30 cellular contexts compared by ENCODE assay signal in genomic region chr12:59408431-59408830, GRCh38.
DNase-seq lines count a peak whose midpoint lies in the region; TF ChIP-seq lines count a peak whose summit lies in the region.
"Had no signal": no experiment of that assay in that cellular context is flagged by ENCODE, and none has a peak within 500 bp of the region (broad histone marks: within the 10 kb centered on the region; RNA-seq: fewer than 3 reads in every experiment).

No MANE protein-coding gene starts in this region.

- DNase-seq in AG08395 (ENCODE audit: low spot score): peak; percentile 20
- DNase-seq in HS-27A (ENCODE audit: low read depth): peak; percentile 17
- DNase-seq in amniotic epithelial cell (ENCODE audit: low read depth): peak; percentile 19
- peak; percentile 15 to 55 for DNase-seq in foreskin fibroblast
- no peak for DNase-seq in dorsolateral prefrontal cortex
- DNase-seq in ascending aorta (ENCODE audit: low spot score in 2 of 2): no peak
- DNase-seq in NCI-H510A treated with DMSO at 0.1 percent for 48 hours (lab: John Stamatoyannopoulos, UW): no peak
- DNase-seq in GM19240 (ENCODE audit: insufficient read length, low spot score): no peak
- DNase-seq: activated CD4-positive, alpha-beta T cell treated with anti-CD3 and anti-CD28 coated beads for 48 hours; activated naive CD4-positive, alpha-beta T cell; activated T-cell treated with anti-CD3 and anti-CD28 coated beads, Interleukin-2, amount 50 U/mL, for 24 hours; CD8-positive, alpha-beta T cell; dermis blood vessel endothelial cell; DMS 273 treated with DMSO at 0.1 percent for 48 hours; glutamatergic neuron; islet precursor cell; NCI-H1092 treated with DMSO at 0.1 percent for 48 hours; NCI-H1930; NCI-H526; NK-92 treated with Interleukin-12 subunit alpha and Interleukin-12 subunit beta, amount 100 ng/mL, for 24 hours; retina; SIG-M5; small intestine; stimulated activated CD8-positive, alpha-beta memory T cell treated with anti-CD3 and anti-CD28 coated beads, Interleukin-4, amount 100 ng/mL, for 48 hours; stomach; T-helper 9 cell; thyroid gland; WERI-Rb-1 had no signal

- H3K9me3 ChIP-seq in ascending aorta: no peaks in the 10 kb centered on the region
- H3K9me3 ChIP-seq: stomach, thyroid gland, vagina had no signal

- no peaks in the 10 kb centered on the region for H3K4me1 ChIP-seq in ascending aorta
- H3K4me1 ChIP-seq: thyroid gland had no signal

- no peak overlapping the region for H3K27ac ChIP-seq in dorsolateral prefrontal cortex
- no peak overlapping the region for H3K27ac ChIP-seq in ascending aorta
- H3K27ac ChIP-seq: PC-9, stomach, thyroid gland, vagina, WERI-Rb-1 had no signal

- H3K4me3 ChIP-seq in foreskin fibroblast (ENCODE audit: low read depth in 1 of 2, low read length in 2 of 2) (no peak overlapping the region), dorsolateral prefrontal cortex (no peak overlapping the region), ascending aorta (no peak overlapping the region)
- H3K4me3 ChIP-seq: PC-9, stomach, thyroid gland, vagina had no signal

- TF ChIP-seq CTCF in foreskin fibroblast (IDR thresholded peaks at IDR 0.05; ENCODE audit: low read depth, low read length): no peak
- TF ChIP-seq CTCF in dorsolateral prefrontal cortex (IDR thresholded peaks at IDR 0.05 in 54 of 56, conservative IDR thresholded peaks at IDR 0.05 in 2 of 56; ENCODE audit: low read depth in 1 of 56, partially characterized antibody in 56 of 56): no peak
- TF ChIP-seq CTCF in ascending aorta (IDR thresholded peaks at IDR 0.05): no peak

- intact Hi-C loops in dorsolateral prefrontal cortex (cut with DNase I): loop anchor here in 1 of 2 donors (10.0 kb wide), 1 partner anchor 186 kb away; the partner anchor contains the start of gene SLC16A7
- intact Hi-C loops in ascending aorta (cut with DNase I): no loop called here

- H3K27me3 ChIP-seq in dorsolateral prefrontal cortex: no peaks in the 10 kb centered on the region
- no peaks in the 10 kb centered on the region for H3K27me3 ChIP-seq in ascending aorta
- H3K27me3 ChIP-seq: stomach, thyroid gland, vagina had no signal

- H3K36me3 ChIP-seq in ascending aorta: no peaks in the 10 kb centered on the region
- H3K36me3 ChIP-seq: stomach, thyroid gland, vagina, WERI-Rb-1 had no signal

Comparison
In these comparisons a context has a peak if more than half of its experiments do, and no peak if none do; other contexts are left out.
1. DNase-seq: peak in AG08395 (single experiment), HS-27A (single experiment), amniotic epithelial cell (single experiment) and foreskin fibroblast (2 of 2); none in dorsolateral prefrontal cortex (0 of 10), ascending aorta (0 of 2), NCI-H510A treated with DMSO at 0.1 percent for 48 hours (single experiment) and GM19240 (single experiment).